23 cellular contexts compared by ENCODE assay signal in the genomic region with DNA sequence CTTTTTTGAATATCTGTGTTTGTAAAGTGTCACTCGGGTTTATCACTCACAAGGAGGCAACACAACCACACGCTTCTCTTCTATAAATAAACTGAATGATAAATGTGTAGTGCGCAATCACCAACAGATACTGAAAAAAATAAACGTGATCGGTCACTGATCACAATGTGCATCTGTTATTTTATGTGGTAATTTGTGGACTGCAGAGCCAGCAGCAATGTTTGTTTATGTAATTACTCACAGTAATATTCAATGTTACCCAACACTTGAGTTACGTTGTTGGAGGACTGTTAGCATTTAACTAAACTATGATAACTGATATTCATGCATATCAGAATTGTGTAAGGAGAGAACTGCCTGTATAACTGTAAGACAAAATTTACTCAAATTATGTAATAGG.
A peak's percentile ranks its signal among the peaks of the same experiment; 100 is the strongest.
DNase-seq lines count a peak whose midpoint lies in the region; ATAC-seq, FAIRE-seq and TF ChIP-seq lines count a peak whose summit lies in the region.
"Had no signal": no experiment of that assay in that cellular context is flagged by ENCODE, and none has a peak within 500 bp of the region (broad histone marks: within the 10 kb centered on the region; RNA-seq: fewer than 3 reads in every experiment).

No MANE protein-coding gene starts in this region.

- H3K4me1 Mint-ChIP-seq in astrocyte (ENCODE audit: low read depth, unreplicated experiment): no peaks in the 10 kb centered on the region
- no peaks in the 10 kb centered on the region for H3K4me1 Mint-ChIP-seq in stimulated activated naive B cell treated with anti-CD40 and anti-IgM and Interleukin-4, amounts not matched to agents 10 μg/mL and 1 μg/mL and 100 μg/mL, for 72 hours
- H3K4me1 Mint-ChIP-seq: CD4-positive, alpha-beta memory T cell; central memory CD8-positive, alpha-beta T cell; nephron progenitor cell; T-helper 17 cell had no signal

- ATAC-seq in HG03097 (IDR thresholded peaks at IDR 0.05; ENCODE audit: low FRiP score, unreplicated experiment) (no peak), HG03571 (IDR thresholded peaks at IDR 0.05; ENCODE audit: unreplicated experiment) (no peak)
- ATAC-seq in stimulated activated naive B cell treated with anti-CD40 and anti-IgM and Interleukin-4, amounts not matched to agents 10 μg/mL and 1 μg/mL and 100 μg/mL, for 72 hours (replicated peaks): no peak
- ATAC-seq: T-helper 17 cell had no signal

- DNase-seq in Caki2 (ENCODE audit: low read depth) (peak; percentile 33), LHCN-M2 (ENCODE audit: low read depth) (peak; percentile 46), astrocyte (ENCODE audit: low read depth) (peak; percentile 16), foreskin fibroblast (peak; percentile 40 to 65)
- no peak for DNase-seq in stimulated activated naive B cell treated with anti-CD40 and anti-IgM and Interleukin-4, amounts not matched to agents 10 μg/mL and 1 μg/mL and 100 μg/mL, for 72 hours
- DNase-seq in activated CD8-positive, alpha-beta memory T cell treated with anti-CD3 and anti-CD28 coated beads for 24 hours: no peak
- DNase-seq: activated effector memory CD4-positive, alpha-beta T cell treated with anti-CD3 and anti-CD28 coated beads, Interleukin-2, amount 50 U/mL, for 16 hours; adrenal gland; CD4-positive, alpha-beta memory T cell; Kasumi-1; NCI-H1092 treated with DMSO at 0.1 percent for 48 hours; nephron progenitor cell; Peyer's patch; stimulated activated CD4-positive, alpha-beta T cell treated with anti-CD3 and anti-CD28 coated beads, Interleukin-2, amount 100 ng/mL, for 24 hours; stimulated activated naive CD4-positive, alpha-beta T cell; T-helper 17 cell had no signal

- H3K9me3 Mint-ChIP-seq in astrocyte (ENCODE audit: unreplicated experiment): no peaks in the 10 kb centered on the region
- no peaks in the 10 kb centered on the region for H3K9me3 Mint-ChIP-seq in stimulated activated naive B cell treated with anti-CD40 and anti-IgM and Interleukin-4, amounts not matched to agents 10 μg/mL and 1 μg/mL and 100 μg/mL, for 72 hours
- H3K9me3 Mint-ChIP-seq: nephron progenitor cell had no signal

- no peak overlapping the region for H3K4me3 Mint-ChIP-seq in astrocyte (ENCODE audit: unreplicated experiment)
- no peak overlapping the region for H3K4me3 Mint-ChIP-seq in stimulated activated naive B cell treated with anti-CD40 and anti-IgM and Interleukin-4, amounts not matched to agents 10 μg/mL and 1 μg/mL and 100 μg/mL, for 72 hours
- H3K4me3 Mint-ChIP-seq: CD4-positive, alpha-beta memory T cell; central memory CD8-positive, alpha-beta T cell; nephron progenitor cell; T-helper 17 cell had no signal

- H4K20me1 ChIP-seq in astrocyte (ENCODE audit: insufficient read depth, low read length): no peaks in the 10 kb centered on the region

- no peaks in the 10 kb centered on the region for H3K36me3 Mint-ChIP-seq in astrocyte (ENCODE audit: low read depth, unreplicated experiment)
- H3K36me3 Mint-ChIP-seq in stimulated activated naive B cell treated with anti-CD40 and anti-IgM and Interleukin-4, amounts not matched to agents 10 μg/mL and 1 μg/mL and 100 μg/mL, for 72 hours: no peaks in the 10 kb centered on the region
- H3K36me3 Mint-ChIP-seq: CD4-positive, alpha-beta memory T cell had no signal

- no peak overlapping the region for H3K4me2 ChIP-seq in astrocyte (ENCODE audit: low read length)

- H3K4me1 ChIP-seq in astrocyte (ENCODE audit: insufficient read depth, low read length): no peaks in the 10 kb centered on the region
- H3K4me1 ChIP-seq: adrenal gland, Peyer's patch had no signal

- FAIRE-seq in astrocyte (lab: Jason Lieb, UNC): no peak
- FAIRE-seq: GM12892, H54 had no signal

- TF ChIP-seq CTCF in astrocyte (IDR thresholded peaks at IDR 0.05; ENCODE audit: insufficient read depth, low read depth, low read length) (no peak), foreskin fibroblast (IDR thresholded peaks at IDR 0.05; ENCODE audit: low read depth, low read length) (no peak)

- no peaks in the 10 kb centered on the region for H3K79me2 ChIP-seq in astrocyte (ENCODE audit: insufficient read depth, low read length)

- H3K27me3 ChIP-seq in astrocyte (ENCODE audit: insufficient read depth, low read length): no peaks in the 10 kb centered on the region
- H3K27me3 ChIP-seq: adrenal gland, Peyer's patch had no signal

- no peaks in the 10 kb centered on the region for H3K36me3 ChIP-seq in astrocyte (ENCODE audit: insufficient read depth, low read length)
- H3K36me3 ChIP-seq: adrenal gland, Peyer's patch, thoracic aorta had no signal

- no peak overlapping the region for H2AFZ ChIP-seq in astrocyte (ENCODE audit: low read depth, low read length)

- in situ Hi-C loops in Caki2 (cut with HindIII; ENCODE audit: low pct_unique_long_range_greater_than_20kb, low sequenced_read_pairs): no loop called here

- H3K27ac ChIP-seq in astrocyte (ENCODE audit: low read depth, low read length): no peak overlapping the region
- H3K27ac ChIP-seq: adrenal gland, Peyer's patch, thoracic aorta, VCaP had no signal

- no peak overlapping the region for H3K27ac Mint-ChIP-seq in astrocyte (ENCODE audit: unreplicated experiment)
- no peak overlapping the region for H3K27ac Mint-ChIP-seq in stimulated activated naive B cell treated with anti-CD40 and anti-IgM and Interleukin-4, amounts not matched to agents 10 μg/mL and 1 μg/mL and 100 μg/mL, for 72 hours
- H3K27ac Mint-ChIP-seq: CD4-positive, alpha-beta memory T cell; nephron progenitor cell; T-helper 17 cell had no signal

- no peaks in the 10 kb centered on the region for H3K27me3 Mint-ChIP-seq in astrocyte (ENCODE audit: low read depth, unreplicated experiment)
- no peaks in the 10 kb centered on the region for H3K27me3 Mint-ChIP-seq in stimulated activated naive B cell treated with anti-CD40 and anti-IgM and Interleukin-4, amounts not matched to agents 10 μg/mL and 1 μg/mL and 100 μg/mL, for 72 hours
- H3K27me3 Mint-ChIP-seq: CD4-positive, alpha-beta memory T cell; central memory CD8-positive, alpha-beta T cell; T-helper 17 cell had no signal

- H3K9ac ChIP-seq in astrocyte (ENCODE audit: low read length): no peak overlapping the region

- H3K4me3 ChIP-seq in astrocyte (ENCODE audit: insufficient read depth, low read depth, low read length) (no peak overlapping the region), foreskin fibroblast (ENCODE audit: low read depth in 1 of 2, low read length in 2 of 2) (no peak overlapping the region)
- H3K4me3 ChIP-seq: adrenal gland, Peyer's patch, thoracic aorta had no signal

- no peaks in the 10 kb centered on the region for H3K9me3 ChIP-seq in astrocyte (ENCODE audit: insufficient read depth, low read depth, low read length)
- H3K9me3 ChIP-seq: adrenal gland, Peyer's patch, thoracic aorta had no signal

Comparison
In these comparisons a context has a peak if more than half of its experiments do, and no peak if none do; other contexts are left out.
1. DNase-seq: peak in Caki2 (single experiment), LHCN-M2 (single experiment), astrocyte (single experiment) and foreskin fibroblast (2 of 2); none in stimulated activated naive B cell treated with anti-CD40 and anti-IgM and Interleukin-4, amounts not matched to agents 10 μg/mL and 1 μg/mL and 100 μg/mL, for 72 hours (single experiment) and activated CD8-positive, alpha-beta memory T cell treated with anti-CD3 and anti-CD28 coated beads for 24 hours (single experiment).